Comparison of ENCODE assay signal across 17 cellular contexts in the genomic region with DNA sequence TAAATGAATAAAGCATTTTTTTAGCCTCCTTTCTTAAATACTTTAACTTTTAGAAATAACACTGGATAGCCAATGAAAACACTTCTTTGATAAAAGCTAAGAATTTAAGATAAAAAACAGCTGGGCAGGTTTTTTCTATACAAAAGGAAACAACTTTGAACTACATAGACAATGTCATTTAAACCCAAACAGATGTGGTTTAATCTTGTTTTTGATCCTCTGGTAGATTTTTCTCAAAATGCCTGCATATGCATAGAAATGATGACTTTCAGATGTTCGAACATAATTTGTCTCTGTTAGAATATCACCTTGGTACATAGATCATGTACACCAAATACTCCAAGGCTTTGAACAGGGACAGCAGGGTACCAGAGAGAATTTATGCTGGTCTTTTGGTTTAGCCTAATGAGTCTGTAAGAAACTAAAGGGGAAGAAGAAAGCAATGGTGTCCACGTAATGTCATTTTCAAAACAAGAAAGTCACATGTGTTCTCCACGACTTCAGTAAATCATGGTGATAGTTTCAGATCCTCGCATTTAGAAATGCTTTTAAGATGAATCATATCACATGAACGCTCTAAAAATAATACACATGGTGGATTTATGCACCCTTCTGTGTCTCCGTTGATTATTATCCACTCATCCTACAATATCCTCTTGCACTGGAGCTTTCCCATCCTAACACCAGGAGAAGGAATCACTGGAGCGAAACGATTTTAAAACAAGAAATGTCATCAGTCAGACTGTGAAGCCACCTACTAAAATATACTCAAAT.
DNase-seq lines count a peak whose midpoint lies in the region; ATAC-seq and TF ChIP-seq lines count a peak whose summit lies in the region.
"Had no signal": no experiment of that assay in that cellular context is flagged by ENCODE, and none has a peak within 500 bp of the region (broad histone marks: within the 10 kb centered on the region; RNA-seq: fewer than 3 reads in every experiment).

No MANE protein-coding gene starts in this region.

- H3K27me3 ChIP-seq in brain microvascular endothelial cell (replicated peaks), result no peaks in the 10 kb centered on the region
- H3K27me3 ChIP-seq in vagina, result no peaks in the 10 kb centered on the region
- H3K27me3 ChIP-seq: neural progenitor cell, upper lobe of right lung had no signal

- H3K36me3 ChIP-seq in brain microvascular endothelial cell (replicated peaks), result no peaks in the 10 kb centered on the region
- no peaks in the 10 kb centered on the region for H3K36me3 ChIP-seq in vagina
- H3K36me3 ChIP-seq: neural progenitor cell, upper lobe of right lung had no signal

- DNase-seq in NCI-H187 treated with DMSO at 0.1 percent for 48 hours (lab: John Stamatoyannopoulos, UW) (peak; percentile 8), NCI-H187 (lab: John Stamatoyannopoulos, UW) (no peak), brain microvascular endothelial cell (no peak), left kidney (ENCODE audit: low read depth, low spot score) (peak; percentile 8), vagina (ENCODE audit: extremely low spot score in 2 of 2) (no peak), DMS 273 treated with DMSO at 0.1 percent for 48 hours (lab: John Stamatoyannopoulos, UW) (no peak), posterior cingulate gyrus (no peak)
- DNase-seq: activated CD4-positive, alpha-beta T cell treated with anti-CD3 and anti-CD28 coated beads for 48 hours; activated naive CD8-positive, alpha-beta T cell treated with anti-CD3 and anti-CD28 coated beads for 36 hours; Calu3; NCI-H526; stimulated activated naive B cell treated with anti-CD40 and anti-IgM and Interleukin-4, amounts not matched to agents 10 μg/mL and 1 μg/mL and 100 μg/mL, for 72 hours; upper lobe of right lung had no signal

- H3K4me3 ChIP-seq in brain microvascular endothelial cell (ENCODE audit: low read depth, low read length) (no peak overlapping the region), vagina (no peak overlapping the region)
- H3K4me3 ChIP-seq: neural progenitor cell, skin epidermis, upper lobe of right lung had no signal

- TF ChIP-seq CTCF in brain microvascular endothelial cell (IDR thresholded peaks at IDR 0.05; ENCODE audit: low read depth, low read length, missing control alignments), result no peak
- TF ChIP-seq CTCF in vagina (IDR thresholded peaks at IDR 0.05), result no peak

- ATAC-seq in GM19397 (IDR thresholded peaks at IDR 0.05; ENCODE audit: unreplicated experiment), result no peak
- ATAC-seq: stimulated activated naive B cell treated with anti-CD40 and anti-IgM and Interleukin-4, amounts not matched to agents 10 μg/mL and 1 μg/mL and 100 μg/mL, for 72 hours; upper lobe of right lung had no signal

- peak overlapping the region; percentile 28 for H3K27ac ChIP-seq in brain microvascular endothelial cell
- H3K27ac ChIP-seq in vagina, result peak overlapping the region; percentile 5
- H3K27ac ChIP-seq: 22Rv1, neural progenitor cell, upper lobe of right lung had no signal

- peaks cover 7% of the 10 kb centered on the region for H3K4me1 ChIP-seq in vagina
- H3K4me1 ChIP-seq: neural progenitor cell, upper lobe of right lung had no signal

- no peak for TF ChIP-seq POLR2A in vagina (IDR thresholded peaks at IDR 0.05)

- in situ Hi-C loops in brain microvascular endothelial cell (cut with HindIII; ENCODE audit: low pct_ligation_motif_present, low sequenced_read_pairs), result no loop called here

- H3K9me3 ChIP-seq in vagina, result no peaks in the 10 kb centered on the region
- H3K9me3 ChIP-seq: upper lobe of right lung had no signal

- intact Hi-C loops in vagina (cut with DNase I), result no loop called here
- intact Hi-C loops in posterior cingulate gyrus (cut with DNase I), result no loop called here

Comparison
In these comparisons a context has a peak if more than half of its experiments do, and no peak if none do; other contexts are left out.
1. DNase-seq: peak in NCI-H187 treated with DMSO at 0.1 percent for 48 hours (single experiment) and left kidney (single experiment); none in NCI-H187 (0 of 2), brain microvascular endothelial cell (single experiment), vagina (0 of 2), DMS 273 treated with DMSO at 0.1 percent for 48 hours (single experiment) and posterior cingulate gyrus (0 of 10).